ENCODE assay signal across 1 cellular context in the genomic region with DNA sequence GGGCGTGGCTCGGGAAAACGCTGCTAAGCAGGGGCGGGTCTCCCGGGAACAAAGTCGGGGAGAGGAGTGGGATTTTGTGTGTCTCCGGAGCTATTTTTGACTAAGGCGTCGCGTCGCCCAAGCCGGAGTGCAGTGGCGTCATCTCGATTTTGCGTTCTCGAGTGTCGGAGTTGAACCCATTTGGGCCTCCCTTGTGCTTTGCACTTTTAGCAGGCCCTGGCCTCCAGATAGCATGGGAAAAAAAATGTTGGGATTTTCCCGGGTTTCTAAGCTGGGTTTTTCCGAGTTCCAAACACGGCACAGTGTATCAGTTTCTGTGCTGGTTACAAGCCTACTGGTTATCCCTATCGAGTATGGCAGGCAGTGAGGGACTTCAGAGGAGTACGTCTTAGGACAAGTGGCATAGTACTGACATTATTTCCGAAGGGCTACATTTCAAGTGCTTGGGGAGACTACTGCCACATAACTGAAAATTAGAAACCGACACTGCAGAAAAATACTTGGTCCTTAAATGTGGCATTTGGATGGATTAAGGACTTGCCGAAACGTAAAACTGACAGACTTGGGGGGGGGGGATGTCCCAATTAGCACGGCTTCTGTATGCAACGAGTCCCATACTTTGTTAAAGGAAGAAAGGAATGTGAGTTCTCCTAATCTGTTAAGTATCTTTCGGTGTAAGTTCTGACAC.
TF ChIP-seq lines count a peak whose summit lies in the region.

No MANE protein-coding gene starts in this region.

TF ChIP-seq in K562, 482 proteins besides CTCF, POLR2A, EP300 and RAD21 (continued from another document and continues in another):
- TF ChIP-seq, protein P1, sequence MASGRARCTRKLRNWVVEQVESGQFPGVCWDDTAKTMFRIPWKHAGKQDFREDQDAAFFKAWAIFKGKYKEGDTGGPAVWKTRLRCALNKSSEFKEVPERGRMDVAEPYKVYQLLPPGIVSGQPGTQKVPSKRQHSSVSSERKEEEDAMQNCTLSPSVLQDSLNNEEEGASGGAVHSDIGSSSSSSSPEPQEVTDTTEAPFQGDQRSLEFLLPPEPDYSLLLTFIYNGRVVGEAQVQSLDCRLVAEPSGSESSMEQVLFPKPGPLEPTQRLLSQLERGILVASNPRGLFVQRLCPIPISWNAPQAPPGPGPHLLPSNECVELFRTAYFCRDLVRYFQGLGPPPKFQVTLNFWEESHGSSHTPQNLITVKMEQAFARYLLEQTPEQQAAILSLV (tag; IDR thresholded peaks at IDR 0.05), result no peak
- TF ChIP-seq MEIS2 (IDR thresholded peaks at IDR 0.05; ENCODE audit: partially characterized antibody) (peak; percentile 46), NR1H2 (CRISPR knock-in tag; IDR thresholded peaks at IDR 0.05) (0 out of 2 replicates have a peak, but pooled peaks have one; percentile 88), SRF (CRISPR knock-in tag; IDR thresholded peaks at IDR 0.05) (peak in 1 of 2 experiments; percentile 61; a peak in 2 of 4 replicates), TEAD4 (IDR thresholded peaks at IDR 0.05; ENCODE audit: low read length) (peak; percentile 71), TEAD4 (CRISPR knock-in tag; IDR thresholded peaks at IDR 0.05; ENCODE audit: borderline replicate concordance) (no peak), HDAC6 (IDR thresholded peaks at IDR 0.05; ENCODE audit: low read depth, low read length) (no peak; the same call in 1 of the 2 replicates), ZNF586 (CRISPR knock-in tag; conservative IDR thresholded peaks at IDR 0.05) (peak; percentile 93), BRCA1 (IDR thresholded peaks at IDR 0.05) (no peak), BRCA1 (CRISPR knock-in tag; IDR thresholded peaks at IDR 0.05) (no peak), MTF1 (CRISPR knock-in tag; IDR thresholded peaks at IDR 0.05; ENCODE audit: borderline replicate concordance) (no peak), TAF1 (IDR thresholded peaks at IDR 0.05; ENCODE audit: control insufficient read depth, extremely low read depth, insufficient read depth, low read length, severe bottlenecking) (peak; percentile 49), CHCHD3 (CRISPR knock-in tag; IDR thresholded peaks at IDR 0.05) (peak; percentile 98), MEF2A (IDR thresholded peaks at IDR 0.05; ENCODE audit: control insufficient read depth, low read depth, low read length) (0 out of 2 replicates have a peak, but pooled peaks have one; percentile 7), ZNF780A (CRISPR knock-in tag; IDR thresholded peaks at IDR 0.05) (0 out of 2 replicates have a peak, but pooled peaks have one; percentile 55), NCOA6 (IDR thresholded peaks at IDR 0.05) (peak; percentile 49; the same call in 1 of the 2 replicates), ZNF324 (CRISPR knock-in tag; IDR thresholded peaks at IDR 0.05) (0 out of 2 replicates have a peak, but pooled peaks have one; percentile 45), ELF4 (CRISPR knock-in tag; IDR thresholded peaks at IDR 0.05) (peak; percentile 99), SAFB2 (IDR thresholded peaks at IDR 0.05; ENCODE audit: borderline replicate concordance, low read depth, low read length, severe bottlenecking) (no peak), ZNF347 (CRISPR knock-in tag; IDR thresholded peaks at IDR 0.05; ENCODE audit: low read depth) (peak; percentile 36; the same call in 1 of the 2 replicates), SAP30 (IDR thresholded peaks at IDR 0.05; ENCODE audit: borderline replicate concordance, insufficient read depth, low read depth, low read length, poor library complexity, severe bottlenecking) (no peak), ASH1L (IDR thresholded peaks at IDR 0.05; ENCODE audit: borderline replicate concordance, low read depth, partially characterized antibody) (no peak), NR2F6 (CRISPR knock-in tag; IDR thresholded peaks at IDR 0.05) (peak; percentile 67; the same call in 1 of the 2 replicates), HLTF (IDR thresholded peaks at IDR 0.05) (peak; percentile 64; the same call in 1 of the 2 replicates), ZNF717 (CRISPR knock-in tag; IDR thresholded peaks at IDR 0.05) (peak; percentile 98), L3MBTL2 (IDR thresholded peaks at IDR 0.05) (no peak), BRD4 (IDR thresholded peaks at IDR 0.05) (0 out of 2 replicates have a peak, but pooled peaks have one; percentile 16), ZBTB17 (CRISPR knock-in tag; IDR thresholded peaks at IDR 0.05) (peak; percentile 93), LARP7 (IDR thresholded peaks at IDR 0.05) (peak; percentile 82; the same call in 1 of the 2 replicates), CBX5 (IDR thresholded peaks at IDR 0.05; ENCODE audit: borderline replicate concordance, low read depth) (no peak), RBBP5 (IDR thresholded peaks at IDR 0.05; ENCODE audit: borderline replicate concordance, insufficient read depth, low read length, poor library complexity, severe bottlenecking) (no peak)
- TF ChIP-seq, protein P2, sequence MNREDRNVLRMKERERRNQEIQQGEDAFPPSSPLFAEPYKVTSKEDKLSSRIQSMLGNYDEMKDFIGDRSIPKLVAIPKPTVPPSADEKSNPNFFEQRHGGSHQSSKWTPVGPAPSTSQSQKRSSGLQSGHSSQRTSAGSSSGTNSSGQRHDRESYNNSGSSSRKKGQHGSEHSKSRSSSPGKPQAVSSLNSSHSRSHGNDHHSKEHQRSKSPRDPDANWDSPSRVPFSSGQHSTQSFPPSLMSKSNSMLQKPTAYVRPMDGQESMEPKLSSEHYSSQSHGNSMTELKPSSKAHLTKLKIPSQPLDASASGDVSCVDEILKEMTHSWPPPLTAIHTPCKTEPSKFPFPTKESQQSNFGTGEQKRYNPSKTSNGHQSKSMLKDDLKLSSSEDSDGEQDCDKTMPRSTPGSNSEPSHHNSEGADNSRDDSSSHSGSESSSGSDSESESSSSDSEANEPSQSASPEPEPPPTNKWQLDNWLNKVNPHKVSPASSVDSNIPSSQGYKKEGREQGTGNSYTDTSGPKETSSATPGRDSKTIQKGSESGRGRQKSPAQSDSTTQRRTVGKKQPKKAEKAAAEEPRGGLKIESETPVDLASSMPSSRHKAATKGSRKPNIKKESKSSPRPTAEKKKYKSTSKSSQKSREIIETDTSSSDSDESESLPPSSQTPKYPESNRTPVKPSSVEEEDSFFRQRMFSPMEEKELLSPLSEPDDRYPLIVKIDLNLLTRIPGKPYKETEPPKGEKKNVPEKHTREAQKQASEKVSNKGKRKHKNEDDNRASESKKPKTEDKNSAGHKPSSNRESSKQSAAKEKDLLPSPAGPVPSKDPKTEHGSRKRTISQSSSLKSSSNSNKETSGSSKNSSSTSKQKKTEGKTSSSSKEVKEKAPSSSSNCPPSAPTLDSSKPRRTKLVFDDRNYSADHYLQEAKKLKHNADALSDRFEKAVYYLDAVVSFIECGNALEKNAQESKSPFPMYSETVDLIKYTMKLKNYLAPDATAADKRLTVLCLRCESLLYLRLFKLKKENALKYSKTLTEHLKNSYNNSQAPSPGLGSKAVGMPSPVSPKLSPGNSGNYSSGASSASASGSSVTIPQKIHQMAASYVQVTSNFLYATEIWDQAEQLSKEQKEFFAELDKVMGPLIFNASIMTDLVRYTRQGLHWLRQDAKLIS (CRISPR knock-in tag; IDR thresholded peaks at IDR 0.05), result peak; percentile 96
- TF ChIP-seq, protein P3, sequence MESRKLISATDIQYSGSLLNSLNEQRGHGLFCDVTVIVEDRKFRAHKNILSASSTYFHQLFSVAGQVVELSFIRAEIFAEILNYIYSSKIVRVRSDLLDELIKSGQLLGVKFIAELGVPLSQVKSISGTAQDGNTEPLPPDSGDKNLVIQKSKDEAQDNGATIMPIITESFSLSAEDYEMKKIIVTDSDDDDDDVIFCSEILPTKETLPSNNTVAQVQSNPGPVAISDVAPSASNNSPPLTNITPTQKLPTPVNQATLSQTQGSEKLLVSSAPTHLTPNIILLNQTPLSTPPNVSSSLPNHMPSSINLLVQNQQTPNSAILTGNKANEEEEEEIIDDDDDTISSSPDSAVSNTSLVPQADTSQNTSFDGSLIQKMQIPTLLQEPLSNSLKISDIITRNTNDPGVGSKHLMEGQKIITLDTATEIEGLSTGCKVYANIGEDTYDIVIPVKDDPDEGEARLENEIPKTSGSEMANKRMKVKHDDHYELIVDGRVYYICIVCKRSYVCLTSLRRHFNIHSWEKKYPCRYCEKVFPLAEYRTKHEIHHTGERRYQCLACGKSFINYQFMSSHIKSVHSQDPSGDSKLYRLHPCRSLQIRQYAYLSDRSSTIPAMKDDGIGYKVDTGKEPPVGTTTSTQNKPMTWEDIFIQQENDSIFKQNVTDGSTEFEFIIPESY (CRISPR knock-in tag; IDR thresholded peaks at IDR 0.05), result no peak
- TF ChIP-seq, protein P4, sequence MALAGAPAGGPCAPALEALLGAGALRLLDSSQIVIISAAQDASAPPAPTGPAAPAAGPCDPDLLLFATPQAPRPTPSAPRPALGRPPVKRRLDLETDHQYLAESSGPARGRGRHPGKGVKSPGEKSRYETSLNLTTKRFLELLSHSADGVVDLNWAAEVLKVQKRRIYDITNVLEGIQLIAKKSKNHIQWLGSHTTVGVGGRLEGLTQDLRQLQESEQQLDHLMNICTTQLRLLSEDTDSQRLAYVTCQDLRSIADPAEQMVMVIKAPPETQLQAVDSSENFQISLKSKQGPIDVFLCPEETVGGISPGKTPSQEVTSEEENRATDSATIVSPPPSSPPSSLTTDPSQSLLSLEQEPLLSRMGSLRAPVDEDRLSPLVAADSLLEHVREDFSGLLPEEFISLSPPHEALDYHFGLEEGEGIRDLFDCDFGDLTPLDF (CRISPR knock-in tag; IDR thresholded peaks at IDR 0.05), result peak; percentile 60; the same call in 1 of the 2 replicates
- TF ChIP-seq, protein P5, sequence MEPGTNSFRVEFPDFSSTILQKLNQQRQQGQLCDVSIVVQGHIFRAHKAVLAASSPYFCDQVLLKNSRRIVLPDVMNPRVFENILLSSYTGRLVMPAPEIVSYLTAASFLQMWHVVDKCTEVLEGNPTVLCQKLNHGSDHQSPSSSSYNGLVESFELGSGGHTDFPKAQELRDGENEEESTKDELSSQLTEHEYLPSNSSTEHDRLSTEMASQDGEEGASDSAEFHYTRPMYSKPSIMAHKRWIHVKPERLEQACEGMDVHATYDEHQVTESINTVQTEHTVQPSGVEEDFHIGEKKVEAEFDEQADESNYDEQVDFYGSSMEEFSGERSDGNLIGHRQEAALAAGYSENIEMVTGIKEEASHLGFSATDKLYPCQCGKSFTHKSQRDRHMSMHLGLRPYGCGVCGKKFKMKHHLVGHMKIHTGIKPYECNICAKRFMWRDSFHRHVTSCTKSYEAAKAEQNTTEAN (CRISPR knock-in tag; IDR thresholded peaks at IDR 0.05), result no peak
- TF ChIP-seq, protein P6, sequence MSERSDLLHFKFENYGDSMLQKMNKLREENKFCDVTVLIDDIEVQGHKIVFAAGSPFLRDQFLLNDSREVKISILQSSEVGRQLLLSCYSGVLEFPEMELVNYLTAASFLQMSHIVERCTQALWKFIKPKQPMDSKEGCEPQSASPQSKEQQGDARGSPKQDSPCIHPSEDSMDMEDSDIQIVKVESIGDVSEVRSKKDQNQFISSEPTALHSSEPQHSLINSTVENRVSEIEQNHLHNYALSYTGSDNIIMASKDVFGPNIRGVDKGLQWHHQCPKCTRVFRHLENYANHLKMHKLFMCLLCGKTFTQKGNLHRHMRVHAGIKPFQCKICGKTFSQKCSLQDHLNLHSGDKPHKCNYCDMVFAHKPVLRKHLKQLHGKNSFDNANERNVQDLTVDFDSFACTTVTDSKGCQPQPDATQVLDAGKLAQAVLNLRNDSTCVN (CRISPR knock-in tag; IDR thresholded peaks at IDR 0.05), result peak; percentile 98
- TF ChIP-seq, protein P7, sequence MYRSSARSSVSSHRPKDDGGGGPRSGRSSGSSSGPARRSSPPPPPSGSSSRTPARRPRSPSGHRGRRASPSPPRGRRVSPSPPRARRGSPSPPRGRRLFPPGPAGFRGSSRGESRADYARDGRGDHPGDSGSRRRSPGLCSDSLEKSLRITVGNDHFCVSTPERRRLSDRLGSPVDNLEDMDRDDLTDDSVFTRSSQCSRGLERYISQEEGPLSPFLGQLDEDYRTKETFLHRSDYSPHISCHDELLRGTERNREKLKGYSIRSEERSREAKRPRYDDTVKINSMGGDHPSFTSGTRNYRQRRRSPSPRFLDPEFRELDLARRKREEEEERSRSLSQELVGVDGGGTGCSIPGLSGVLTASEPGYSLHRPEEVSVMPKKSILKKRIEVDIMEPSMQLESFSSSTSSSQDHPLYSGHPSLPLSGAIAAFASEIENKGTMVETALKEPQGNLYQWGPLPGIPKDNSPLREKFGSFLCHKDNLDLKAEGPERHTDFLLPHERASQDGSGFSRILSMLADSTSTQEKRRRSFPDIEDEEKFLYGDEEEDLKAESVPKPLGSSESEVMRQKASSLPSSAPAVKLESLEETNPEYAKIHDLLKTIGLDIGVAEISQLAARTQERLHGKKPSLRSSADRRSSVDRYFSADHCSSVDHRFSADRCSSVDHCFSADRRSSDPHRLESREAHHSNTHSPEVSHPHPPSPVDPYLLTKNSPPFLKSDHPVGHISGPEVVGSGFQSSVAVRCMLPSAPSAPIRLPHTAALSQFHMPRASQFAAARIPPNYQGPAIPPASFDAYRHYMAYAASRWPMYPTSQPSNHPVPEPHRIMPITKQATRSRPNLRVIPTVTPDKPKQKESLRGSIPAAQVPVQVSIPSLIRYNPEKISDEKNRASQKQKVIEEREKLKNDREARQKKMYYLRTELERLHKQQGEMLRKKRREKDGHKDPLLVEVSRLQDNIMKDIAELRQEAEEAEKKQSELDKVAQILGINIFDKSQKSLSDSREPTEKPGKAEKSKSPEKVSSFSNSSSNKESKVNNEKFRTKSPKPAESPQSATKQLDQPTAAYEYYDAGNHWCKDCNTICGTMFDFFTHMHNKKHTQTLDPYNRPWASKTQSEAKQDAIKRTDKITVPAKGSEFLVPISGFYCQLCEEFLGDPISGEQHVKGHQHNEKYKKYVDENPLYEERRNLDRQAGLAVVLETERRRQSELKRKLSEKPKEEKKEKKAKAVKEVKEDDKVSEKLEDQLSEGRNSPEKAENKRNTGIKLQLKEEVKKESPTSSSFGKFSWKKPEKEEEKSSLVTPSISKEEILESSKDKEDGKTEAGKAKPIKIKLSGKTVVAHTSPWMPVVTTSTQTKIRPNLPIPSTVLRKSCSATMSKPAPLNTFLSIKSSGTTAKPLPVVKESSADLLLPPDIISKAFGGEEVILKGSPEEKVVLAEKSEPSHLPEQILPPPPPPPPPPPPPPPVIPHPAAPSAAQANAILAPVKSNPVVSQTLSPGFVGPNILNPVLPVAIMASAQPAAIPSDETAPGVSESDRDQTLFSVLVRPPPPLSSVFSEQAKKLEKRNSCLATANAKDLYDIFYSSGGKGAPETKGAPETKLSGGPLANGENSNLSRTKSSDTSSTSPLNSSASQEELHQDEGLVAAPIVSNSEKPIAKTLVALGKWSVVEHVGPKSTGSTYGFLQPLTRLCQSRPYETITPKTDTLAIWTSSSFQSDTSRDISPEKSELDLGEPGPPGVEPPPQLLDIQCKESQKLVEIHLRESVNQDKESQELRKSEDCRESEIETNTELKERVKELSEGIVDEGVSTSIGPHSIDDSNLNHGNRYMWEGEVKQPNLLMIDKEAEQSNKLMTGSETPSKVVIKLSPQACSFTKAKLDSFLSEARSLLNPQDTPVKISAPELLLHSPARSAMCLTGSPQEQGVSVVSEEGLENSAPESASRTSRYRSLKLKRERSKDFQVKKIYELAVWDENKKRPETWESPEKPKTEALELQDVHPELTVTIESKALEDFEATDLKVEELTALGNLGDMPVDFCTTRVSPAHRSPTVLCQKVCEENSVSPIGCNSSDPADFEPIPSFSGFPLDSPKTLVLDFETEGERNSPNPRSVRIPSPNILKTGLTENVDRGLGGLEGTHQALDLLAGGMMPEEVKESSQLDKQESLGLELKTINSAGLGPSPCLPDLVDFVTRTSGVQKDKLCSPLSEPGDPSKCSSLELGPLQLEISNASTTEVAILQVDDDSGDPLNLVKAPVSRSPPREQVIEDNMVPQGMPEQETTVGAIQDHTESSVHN (IDR thresholded peaks at IDR 0.05; ENCODE audit: borderline replicate concordance in 1 of 2, low read depth in 1 of 2), result peak in 1 of 2 experiments; percentile 61; a peak in 1 of 4 replicates
